14 cellular contexts compared by ENCODE assay signal in genomic region chrX:51851507-51852085, GRCh38. TPM values are rescaled to one million over a fixed set of nuclear protein-coding genes. Genes with fewer than 3 reads are reported as not detected.
A peak's percentile ranks its signal among the peaks of the same experiment; 100 is the strongest.
DNase-seq lines count a peak whose midpoint lies in the region; ATAC-seq and TF ChIP-seq lines count a peak whose summit lies in the region.
"Had no signal": no experiment of that assay in that cellular context is flagged by ENCODE, and none has a peak within 500 bp of the region (broad histone marks: within the 10 kb centered on the region; RNA-seq: fewer than 3 reads in every experiment).

No MANE protein-coding gene starts in this region.

- H3K79me2 ChIP-seq in H9 (ENCODE audit: insufficient read depth, low read length): peaks cover 7% of the 10 kb centered on the region; the same call in 1 of the 2 replicates

- H2BK20ac ChIP-seq in H9 (ENCODE audit: low read depth, low read length, poor library complexity, severe bottlenecking): no peak overlapping the region

- H2AFZ ChIP-seq in H9 (ENCODE audit: low read length): no peak overlapping the region

- H2BK120ac ChIP-seq in H9 (ENCODE audit: low read depth, low read length, poor library complexity, severe bottlenecking): no peak overlapping the region

- H3K27me3 ChIP-seq in H9 (ENCODE audit: insufficient read depth, low read length): no peaks in the 10 kb centered on the region
- H3K27me3 ChIP-seq in HUES6 (ENCODE audit: control insufficient read depth, insufficient read depth, low read length): no peaks in the 10 kb centered on the region
- H3K27me3 ChIP-seq in iPS-20b (ENCODE audit: insufficient read depth, low read length): no peaks in the 10 kb centered on the region
- H3K27me3 ChIP-seq in effector memory CD4-positive, alpha-beta T cell (replicated peaks; ENCODE audit: control insufficient read depth, insufficient read depth, low read length, poor library complexity, severe bottlenecking): no peaks in the 10 kb centered on the region

- no peak overlapping the region for H3K18ac ChIP-seq in H9 (ENCODE audit: insufficient read length, low read depth, low read length)

- H3K36me3 ChIP-seq in HUES6 (ENCODE audit: control insufficient read depth, insufficient read depth, low read length) (peaks cover 25% of the 10 kb centered on the region), iPS-20b (ENCODE audit: insufficient read depth, low read depth, low read length) (peaks cover 9% of the 10 kb centered on the region; the same call in 1 of the 2 replicates)
- H3K36me3 ChIP-seq in effector memory CD4-positive, alpha-beta T cell (ENCODE audit: control insufficient read depth, insufficient read depth, low read length): peaks cover 3% of the 10 kb centered on the region

- no peak overlapping the region for H3K9ac ChIP-seq in H9 (ENCODE audit: extremely low read depth, insufficient read length, low read length)
- H3K9ac ChIP-seq in HUES6 (ENCODE audit: low read length): peak overlapping the region; percentile 74
- H3K9ac ChIP-seq in iPS-20b (ENCODE audit: low read depth, low read length): peak overlapping the region; percentile 61; the same call in 1 of the 2 replicates

- peak overlapping the region; percentile 21 for H3K4me2 ChIP-seq in H9 (ENCODE audit: insufficient read depth, insufficient read length, low read length)

- no peak overlapping the region for H3K56ac ChIP-seq in H9 (ENCODE audit: insufficient read length, low read depth, low read length)

- peak overlapping the region in 1 of 2 experiments; percentile 27; a peak in 2 of 5 replicates for H3K4me3 Mint-ChIP-seq in H9
- H3K4me3 Mint-ChIP-seq: activated CD4-positive, alpha-beta T cell treated with anti-CD3 and anti-CD28 coated beads, Interleukin-2, amount 10 ng/mL, durations not matched to agents 24 days and 14 days; stimulated activated naive B cell treated with anti-CD40 and anti-IgM and Interleukin-4, amounts not matched to agents 10 μg/mL and 1 μg/mL and 100 μg/mL, for 72 hours had no signal

- H3K27ac ChIP-seq in H9 (ENCODE audit: insufficient read length, low read depth, low read length) (peak overlapping the region; percentile 76), HUES6 (ENCODE audit: low read depth, low read length) (peak overlapping the region; percentile 96), iPS-20b (ENCODE audit: low read length) (peak overlapping the region; percentile 25)
- H3K27ac ChIP-seq in effector memory CD4-positive, alpha-beta T cell (ENCODE audit: insufficient read depth, low read length, poor library complexity, severe bottlenecking): no peak overlapping the region

- H3T11ph ChIP-seq in H9 (ENCODE audit: low read length): no peak overlapping the region

- no peak overlapping the region for H4K5ac ChIP-seq in H9 (ENCODE audit: insufficient read length, low read depth, low read length)

- H3K4ac ChIP-seq in H9 (ENCODE audit: low read depth, low read length): no peak overlapping the region

- peak overlapping the region; percentile 50 for H2BK12ac ChIP-seq in H9 (ENCODE audit: insufficient read length, low read depth, low read length)

- no peaks in the 10 kb centered on the region for H3K23me2 ChIP-seq in H9 (ENCODE audit: insufficient read length, low read depth, low read length, poor library complexity, severe bottlenecking)

- peak; percentile 81 for ATAC-seq in GM18870 (IDR thresholded peaks at IDR 0.05; ENCODE audit: unreplicated experiment)

- peaks cover 20 to 25% (median 20%) of the 10 kb centered on the region in 3 experiments for H3K36me3 Mint-ChIP-seq in H9 (ENCODE audit: insufficient read depth in 1 of 3, low read depth in 3 of 3)

- H3K4me3 ChIP-seq in HUES6 (ENCODE audit: low read depth, low read length) (no peak overlapping the region), iPS-20b (ENCODE audit: low read length) (peak overlapping the region; percentile 49; the same call in 1 of the 2 replicates)
- H3K4me3 ChIP-seq in effector memory CD4-positive, alpha-beta T cell (ENCODE audit: insufficient read depth, low read depth, low read length, poor library complexity, severe bottlenecking): no peak overlapping the region

- WGBS in H9 (ENCODE audit: extremely low coverage, insufficient read length, low lambda C conversion rate): no CpG with 5 or more reads among the region's 3 CpGs

- no peaks in the 10 kb centered on the region for H3K27me3 Mint-ChIP-seq in H9 (ENCODE audit: low read depth)
- H3K27me3 Mint-ChIP-seq: activated CD4-positive, alpha-beta T cell treated with anti-CD3 and anti-CD28 coated beads, Interleukin-2, amount 10 ng/mL, durations not matched to agents 24 days and 14 days had no signal

- no peak overlapping the region for H3K23ac ChIP-seq in H9 (ENCODE audit: insufficient read length, low read depth, low read length)

- H3K79me1 ChIP-seq in H9 (ENCODE audit: insufficient read depth, low read depth, low read length, poor library complexity, severe bottlenecking): no peaks in the 10 kb centered on the region

- no peak overlapping the region for H2AK5ac ChIP-seq in H9 (ENCODE audit: insufficient read length, low read length)

- peaks cover 61 to 68% of the 10 kb centered on the region in 2 experiments for H3K4me1 Mint-ChIP-seq in H9
- H3K4me1 Mint-ChIP-seq: activated CD4-positive, alpha-beta T cell treated with anti-CD3 and anti-CD28 coated beads, Interleukin-2, amount 10 ng/mL, durations not matched to agents 24 days and 14 days had no signal

- H3K14ac ChIP-seq in H9 (ENCODE audit: insufficient read depth, low read length): no peak overlapping the region

- H4K91ac ChIP-seq in H9 (ENCODE audit: insufficient read length, low read depth, low read length): no peak overlapping the region

- no peak overlapping the region for H2BK15ac ChIP-seq in H9 (ENCODE audit: low read depth, low read length)

- H3K9me3 ChIP-seq in H9 (ENCODE audit: control insufficient read depth, low read depth, low read length): peaks cover 16% of the 10 kb centered on the region
- peaks cover 23% of the 10 kb centered on the region for H3K9me3 ChIP-seq in HUES6 (ENCODE audit: control insufficient read depth, insufficient read depth, low read depth, low read length)
- H3K9me3 ChIP-seq in iPS-20b (ENCODE audit: insufficient read depth, low read depth, low read length): peaks cover 7% of the 10 kb centered on the region
- peaks cover 2% of the 10 kb centered on the region for H3K9me3 ChIP-seq in effector memory CD4-positive, alpha-beta T cell (ENCODE audit: control insufficient read depth, low read length)

- no peak overlapping the region for H2BK5ac ChIP-seq in H9 (ENCODE audit: insufficient read length, low read length)

- H4K20me1 ChIP-seq in H9 (ENCODE audit: control insufficient read depth, insufficient read depth, insufficient read length): no peaks in the 10 kb centered on the region

- no peak for TF ChIP-seq CTCF in H9 (conservative IDR thresholded peaks at IDR 0.05)

- DNase-seq in H9 (no peak), AG08396 (ENCODE audit: low spot score) (no peak), NCI-H1436 (lab: John Stamatoyannopoulos, UW) (no peak)
- DNase-seq in effector memory CD4-positive, alpha-beta T cell: no peak
- no peak for DNase-seq in stimulated activated CD4-positive, alpha-beta T cell treated with anti-CD3 and anti-CD28 coated beads, Interleukin-12 subunit alpha, Interleukin-12 subunit beta, amount 100 ng/mL, for 4 hours
- DNase-seq: activated CD4-positive, alpha-beta T cell treated with anti-CD3 and anti-CD28 coated beads, Interleukin-2, amount 10 ng/mL, durations not matched to agents 24 days and 14 days; activated naive CD4-positive, alpha-beta T cell; cerebellar nuclear complex; NCI-H2171 treated with DMSO at 0.1 percent for 48 hours; stimulated activated naive B cell treated with anti-CD40 and anti-IgM and Interleukin-4, amounts not matched to agents 10 μg/mL and 1 μg/mL and 100 μg/mL, for 72 hours; SW 1271 had no signal

- peaks cover 4% of the 10 kb centered on the region; the same call in 1 of the 2 replicates for H3K4me1 ChIP-seq in H9 (ENCODE audit: insufficient read depth, low read length)
- peaks cover 52% of the 10 kb centered on the region for H3K4me1 ChIP-seq in HUES6 (ENCODE audit: control insufficient read depth, insufficient read depth, low read length)
- H3K4me1 ChIP-seq in iPS-20b (ENCODE audit: insufficient read depth, low read length): peaks cover 38% of the 10 kb centered on the region
- no peaks in the 10 kb centered on the region for H3K4me1 ChIP-seq in effector memory CD4-positive, alpha-beta T cell (ENCODE audit: control insufficient read depth, insufficient read depth, low read length, poor library complexity, severe bottlenecking)

- H3K27ac Mint-ChIP-seq in H9: peak overlapping the region; percentile 90 to 98 (median 97)
- H3K27ac Mint-ChIP-seq: activated CD4-positive, alpha-beta T cell treated with anti-CD3 and anti-CD28 coated beads, Interleukin-2, amount 10 ng/mL, durations not matched to agents 24 days and 14 days had no signal

- peaks cover 64 to 68% of the 10 kb centered on the region in 2 experiments for H3K9me3 Mint-ChIP-seq in H9

- H4K8ac ChIP-seq in H9 (replicated peaks; ENCODE audit: insufficient read length, low read depth, low read length): no peak overlapping the region

RNA-seq across cellular contexts. Expression of gene MAGED1, which starts 41.8 kb away (rescaled TPM):
- total RNA-seq in H9 (2021): 163 and 169 TPM in 2 replicates
